In genomic region chr12:124410354-124411175, GRCh38 we compare ENCODE assay signal across 2 cellular contexts.
TF ChIP-seq lines count a peak whose summit lies in the region.

No MANE protein-coding gene starts in this region.

TF ChIP-seq in IMR-90, 13 proteins besides CTCF, POLR2A, EP300 and RAD21 (continued from another document):
- TF ChIP-seq FOS (IDR thresholded peaks at IDR 0.05; ENCODE audit: low read depth, low read length): no peak

TF ChIP-seq in HepG2, 621 proteins besides CTCF, POLR2A, EP300 and RAD21 (continued from another document):
- no peak for TF ChIP-seq MED13 (CRISPR knock-in tag; IDR thresholded peaks at IDR 0.05)
- TF ChIP-seq TEAD2 (CRISPR knock-in tag; IDR thresholded peaks at IDR 0.05): no peak
- TF ChIP-seq FOXO4 (CRISPR knock-in tag; conservative IDR thresholded peaks at IDR 0.05): no peak
- no peak for TF ChIP-seq TSC22D2 (CRISPR knock-in tag; IDR thresholded peaks at IDR 0.05; ENCODE audit: borderline replicate concordance)
- TF ChIP-seq MAFG (CRISPR knock-in tag; IDR thresholded peaks at IDR 0.05): no peak
- no peak for TF ChIP-seq PREB (CRISPR knock-in tag; IDR thresholded peaks at IDR 0.05)
- TF ChIP-seq GFI1 (CRISPR knock-in tag; IDR thresholded peaks at IDR 0.05; ENCODE audit: borderline replicate concordance): no peak
- no peak for TF ChIP-seq U2AF2 (IDR thresholded peaks at IDR 0.05; ENCODE audit: low read depth, low read length)
- no peak for TF ChIP-seq ZNF598 (CRISPR knock-in tag; IDR thresholded peaks at IDR 0.05; ENCODE audit: borderline replicate concordance)
- no peak for TF ChIP-seq SNRNP70 (IDR thresholded peaks at IDR 0.05; ENCODE audit: low read depth, low read length)
- no peak for TF ChIP-seq ZFP62 (CRISPR knock-in tag; IDR thresholded peaks at IDR 0.05)
- no peak for TF ChIP-seq SMAD9 (CRISPR knock-in tag; IDR thresholded peaks at IDR 0.05)
- no peak for TF ChIP-seq ZBTB25 (CRISPR knock-in tag; IDR thresholded peaks at IDR 0.05)
- TF ChIP-seq SRSF1 (optimal IDR thresholded peaks at IDR 0.05; ENCODE audit: low read depth, low read length): no peak
- no peak for TF ChIP-seq IRF2 (CRISPR knock-in tag; IDR thresholded peaks at IDR 0.05)
- TF ChIP-seq TRAFD1 (CRISPR knock-in tag; IDR thresholded peaks at IDR 0.05; ENCODE audit: borderline replicate concordance): no peak
- TF ChIP-seq TAF1 (CRISPR knock-in tag; IDR thresholded peaks at IDR 0.05): no peak
